8 cellular contexts compared by ENCODE assay signal in the genomic region with DNA sequence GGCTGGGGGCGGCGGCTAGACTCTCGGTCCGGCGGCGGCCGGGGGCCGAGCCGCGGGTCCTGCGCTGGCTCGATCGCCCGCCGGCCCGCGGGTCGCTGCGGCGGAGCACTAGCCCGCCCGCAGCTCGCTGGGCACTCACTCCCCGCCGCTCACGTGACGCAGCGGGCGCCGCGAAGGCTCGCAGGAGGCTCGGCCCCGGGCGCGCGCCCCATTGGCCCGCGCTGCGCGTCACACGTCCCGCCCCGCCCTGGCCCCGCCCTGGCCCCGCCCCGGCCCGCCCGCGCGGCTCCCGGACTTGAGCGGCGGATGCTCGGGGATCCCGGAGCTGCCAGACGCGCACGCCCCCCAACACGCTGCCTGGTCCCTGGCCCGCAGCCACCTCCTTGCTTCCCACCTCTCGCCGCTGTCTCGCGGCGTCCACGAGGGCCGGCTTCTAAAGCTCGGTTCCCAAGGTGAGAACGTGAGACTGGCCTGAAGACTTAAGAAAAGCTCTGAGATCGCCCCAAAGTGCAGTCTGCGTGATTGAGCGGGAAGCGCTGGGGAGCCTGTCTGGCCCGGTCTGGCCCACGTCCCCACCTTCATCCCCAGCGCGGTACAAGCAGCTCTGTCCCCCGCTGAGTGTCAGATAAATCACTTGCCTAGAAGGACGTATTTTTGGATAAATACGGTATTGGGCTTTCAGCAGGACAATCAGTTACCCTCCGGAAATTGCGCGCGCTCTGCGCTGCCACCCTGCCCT. TPM values are rescaled to one million over a fixed set of nuclear protein-coding genes. Genes with fewer than 3 reads are reported as not detected.
DNase-seq lines count a peak whose midpoint lies in the region; ATAC-seq and TF ChIP-seq lines count a peak whose summit lies in the region.

A gene (minus strand): TSS at position 110 of the 739 bp plus-strand sequence. CDS start 4,486 bp downstream, outside the sequence.

- H3K27me3 ChIP-seq in liver (ENCODE audit: control insufficient read depth in 4 of 4, insufficient read depth in 4 of 4, low read length in 3 of 4): no peaks in the 10 kb centered on the region

- peak within 1 kb of the TSS; percentile 88 to 99 for H3K27ac ChIP-seq in liver (ENCODE audit: low read depth in 1 of 2, low read length in 2 of 2)

- H3K4me1 ChIP-seq in liver (ENCODE audit: control insufficient read depth in 4 of 4, insufficient read depth in 4 of 4, low read length in 3 of 4): peaks cover 10 to 44% (median 31%) of the 10 kb centered on the region in 4 donors

- no peaks in the 10 kb centered on the region for H3K36me3 ChIP-seq in liver (ENCODE audit: control insufficient read depth in 4 of 4, insufficient read depth in 3 of 4, low read depth in 1 of 4, low read length in 3 of 4)

- H3K9ac ChIP-seq in liver (ENCODE audit: low read depth in 1 of 2, low read length in 2 of 2): peak within 1 kb of the TSS; percentile 73 to 79

- peak within 1 kb of the TSS; percentile 65 to 86 (median 68) for H3K4me3 ChIP-seq in liver (ENCODE audit: low read depth in 1 of 3, low read length in 3 of 3)

- WGBS in liver: under 1% methylated on average over 86 of the region's 86 CpGs

- TF ChIP-seq CTCF in liver (IDR thresholded peaks at IDR 0.05; ENCODE audit: low read depth, low read length, missing input control): no peak

- no peak for TF ChIP-seq RAD21 in liver (IDR thresholded peaks at IDR 0.05)

- ATAC-seq in GM18858 (IDR thresholded peaks at IDR 0.05; ENCODE audit: unreplicated experiment) (peak; percentile 62), HG03103 (IDR thresholded peaks at IDR 0.05; ENCODE audit: low read depth, unreplicated experiment) (peak; percentile 87)

- DNase-seq in 8988T: peak; percentile 97
- DNase-seq in NCI-H460 (ENCODE audit: extremely low read depth, low read depth): peak; percentile 60
- DNase-seq in activated CD4-positive, alpha-beta T cell treated with anti-CD3 and anti-CD28 coated beads, Interleukin-2, amount 50 U/mL, for 48 hours: peak; percentile 80
- peak; percentile 90 for DNase-seq in dermis blood vessel endothelial cell
- peak; percentile 70 to 76 for DNase-seq in stimulated activated CD4-positive, alpha-beta T cell treated with anti-CD3 and anti-CD28 coated beads, Interleukin-2, amount 100 ng/mL, for 48 hours

- H3K9me3 ChIP-seq in liver (ENCODE audit: control insufficient read depth in 4 of 4, low read length in 3 of 4): no peaks in the 10 kb centered on the region

TF ChIP-seq in liver, 16 proteins besides CTCF, POLR2A, EP300 and RAD21:
- TF ChIP-seq, protein P1, sequence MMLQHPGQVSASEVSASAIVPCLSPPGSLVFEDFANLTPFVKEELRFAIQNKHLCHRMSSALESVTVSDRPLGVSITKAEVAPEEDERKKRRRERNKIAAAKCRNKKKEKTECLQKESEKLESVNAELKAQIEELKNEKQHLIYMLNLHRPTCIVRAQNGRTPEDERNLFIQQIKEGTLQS (IDR thresholded peaks at IDR 0.05): no peak
- TF ChIP-seq TAF1 (conservative IDR thresholded peaks at IDR 0.05): no peak
- TF ChIP-seq, protein P2, sequence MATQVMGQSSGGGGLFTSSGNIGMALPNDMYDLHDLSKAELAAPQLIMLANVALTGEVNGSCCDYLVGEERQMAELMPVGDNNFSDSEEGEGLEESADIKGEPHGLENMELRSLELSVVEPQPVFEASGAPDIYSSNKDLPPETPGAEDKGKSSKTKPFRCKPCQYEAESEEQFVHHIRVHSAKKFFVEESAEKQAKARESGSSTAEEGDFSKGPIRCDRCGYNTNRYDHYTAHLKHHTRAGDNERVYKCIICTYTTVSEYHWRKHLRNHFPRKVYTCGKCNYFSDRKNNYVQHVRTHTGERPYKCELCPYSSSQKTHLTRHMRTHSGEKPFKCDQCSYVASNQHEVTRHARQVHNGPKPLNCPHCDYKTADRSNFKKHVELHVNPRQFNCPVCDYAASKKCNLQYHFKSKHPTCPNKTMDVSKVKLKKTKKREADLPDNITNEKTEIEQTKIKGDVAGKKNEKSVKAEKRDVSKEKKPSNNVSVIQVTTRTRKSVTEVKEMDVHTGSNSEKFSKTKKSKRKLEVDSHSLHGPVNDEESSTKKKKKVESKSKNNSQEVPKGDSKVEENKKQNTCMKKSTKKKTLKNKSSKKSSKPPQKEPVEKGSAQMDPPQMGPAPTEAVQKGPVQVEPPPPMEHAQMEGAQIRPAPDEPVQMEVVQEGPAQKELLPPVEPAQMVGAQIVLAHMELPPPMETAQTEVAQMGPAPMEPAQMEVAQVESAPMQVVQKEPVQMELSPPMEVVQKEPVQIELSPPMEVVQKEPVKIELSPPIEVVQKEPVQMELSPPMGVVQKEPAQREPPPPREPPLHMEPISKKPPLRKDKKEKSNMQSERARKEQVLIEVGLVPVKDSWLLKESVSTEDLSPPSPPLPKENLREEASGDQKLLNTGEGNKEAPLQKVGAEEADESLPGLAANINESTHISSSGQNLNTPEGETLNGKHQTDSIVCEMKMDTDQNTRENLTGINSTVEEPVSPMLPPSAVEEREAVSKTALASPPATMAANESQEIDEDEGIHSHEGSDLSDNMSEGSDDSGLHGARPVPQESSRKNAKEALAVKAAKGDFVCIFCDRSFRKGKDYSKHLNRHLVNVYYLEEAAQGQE (IDR thresholded peaks at IDR 0.05): peak; percentile 5

RNA-seq across cellular contexts. Expression of the gene that starts here (rescaled TPM):
- 1.2 and 1.4 TPM in 2 replicates for total RNA-seq in NCI-H460 (2014; rRNA removed; shearing (Covaris generic))
- 2.9 and 4.2 TPM in 2 replicates for polyA plus RNA-seq in NCI-H460 (2014; cell fraction: nucleus; rRNA removed)
- total RNA-seq in dermis blood vessel endothelial cell: 4.0 and 5.6 TPM in 2 replicates
- total RNA-seq in liver: 100 to 1,000 TPM in 1 of 2 donors, 10 to 100 TPM in 1; 21.4 to 103 TPM
- polyA plus RNA-seq in liver: 10 to 100 TPM; 27.6 to 71.0 TPM

Comparison
In these comparisons a context has a peak if more than half of its experiments do, and no peak if none do; other contexts are left out.
1. Peak in every context shown above with its lines: DNase-seq, ATAC-seq, H3K4me3 ChIP-seq and H3K27ac ChIP-seq.